Comparison of ENCODE assay signal across 7 cellular contexts in genomic region chr4:47933798-47934197, GRCh38. TPM values are rescaled to one million over a fixed set of nuclear protein-coding genes. Genes with fewer than 3 reads are reported as not detected.
DNase-seq lines count a peak whose midpoint lies in the region; ATAC-seq, FAIRE-seq and TF ChIP-seq lines count a peak whose summit lies in the region.

No MANE protein-coding gene starts in this region.

- H2AFZ ChIP-seq in GM23248, result no peak overlapping the region
- no peak overlapping the region for H2AFZ ChIP-seq in mammary epithelial cell (ENCODE audit: low read depth, low read length)

- dilution Hi-C loops in mammary epithelial cell (cut with HindIII; ENCODE audit: low sequenced_read_pairs), result no loop called here

- CTCF ChIA-PET in mammary epithelial cell (lab: Charles Lee; ENCODE audit: low non-redundant PET), result interaction anchor here (0.6 to 1.0 kb wide), 5 partner anchors 10 to 265 kb away, joined by 4 to 7 read pairs (median 6); no protein-coding TSS in a partner anchor

- H3K9ac ChIP-seq in GM23248 (no peak overlapping the region), mammary epithelial cell (ENCODE audit: insufficient read depth, low read length) (no peak overlapping the region)

- DNase-seq in GM23248, result peak; percentile 69
- DNase-seq in NCI-H2081 (lab: John Stamatoyannopoulos, UW), result peak; percentile 23 to 43
- DNase-seq in mammary epithelial cell, result peak; percentile 12
- DNase-seq in left lung, result no peak
- no peak for DNase-seq in activated CD4-positive, alpha-beta T cell treated with anti-CD3 and anti-CD28 coated beads, Interleukin-2, amount 50 U/mL, for 1 hour

- H3F3A ChIP-seq in GM23248 (ENCODE audit: insufficient read depth), result peaks cover 11% of the 10 kb centered on the region

- H3K36me3 ChIP-seq in GM23248 (ENCODE audit: low read depth) (no peaks in the 10 kb centered on the region), mammary epithelial cell (ENCODE audit: insufficient read depth, low read length) (no peaks in the 10 kb centered on the region), left lung (no peaks in the 10 kb centered on the region)

- H3K27me3 ChIP-seq in GM23248 (replicated peaks; ENCODE audit: insufficient read depth), result 0 out of 2 replicates have a peak, but pooled peaks cover 3% of the 10 kb centered on the region
- H3K27me3 ChIP-seq in mammary epithelial cell (ENCODE audit: insufficient read depth, low read length), result no peaks in the 10 kb centered on the region
- no peaks in the 10 kb centered on the region for H3K27me3 ChIP-seq in left lung

- H3K27ac ChIP-seq in GM23248, result no peak overlapping the region
- H3K27ac ChIP-seq in mammary epithelial cell (ENCODE audit: insufficient read depth, low read depth, low read length), result no peak overlapping the region
- H3K27ac ChIP-seq in left lung, result no peak overlapping the region

- WGBS in GM23248 (ENCODE audit: low coverage in 1 of 2, low lambda C conversion rate in 2 of 2, missing lambda C conversion rate in 2 of 2), 2 experiments, result 6 to 7% methylated on average over 4 of the region's 4 CpGs
- 0% methylated on average over 4 of the region's 4 CpGs for WGBS in mammary epithelial cell (ENCODE audit: low coverage, missing lambda C conversion rate)

- no peaks in the 10 kb centered on the region for H3K9me3 ChIP-seq in GM23248 (ENCODE audit: low read depth)
- H3K9me3 ChIP-seq in mammary epithelial cell (replicated peaks; ENCODE audit: insufficient read depth, low read length), result no peaks in the 10 kb centered on the region
- H3K9me3 ChIP-seq in left lung, result no peaks in the 10 kb centered on the region

- in situ Hi-C loops in GM23248 (cut with MboI) (loop anchor here (10.0 kb wide), 1 partner anchor 269 kb away; no protein-coding TSS in a partner anchor), mammary epithelial cell (cut with MboI; ENCODE audit: low sequenced_read_pairs in 2 of 2) (loop anchor here in 1 of 2 donors (25.0 kb wide), 1 partner anchor 246 kb away; no protein-coding TSS in a partner anchor)

- TF ChIP-seq CTCF in mammary epithelial cell (conservative IDR thresholded peaks at IDR 0.05 in 1 of 2, IDR thresholded peaks at IDR 0.05 in 1 of 2; ENCODE audit: extremely low read depth in 1 of 2, insufficient read depth in 1 of 2, low read depth in 1 of 2, low read length in 2 of 2) (peak; percentile 45 to 58), left lung (IDR thresholded peaks at IDR 0.05) (peak; percentile 48 to 65)

- H3K4me3 ChIP-seq in GM23248 (no peak overlapping the region), mammary epithelial cell (replicated peaks in 1 of 3; ENCODE audit: insufficient read depth in 1 of 3, low read depth in 2 of 3, low read length in 3 of 3) (no peak overlapping the region), left lung (no peak overlapping the region)

- peak; percentile 94 for FAIRE-seq in G401.6 (lab: Jason Lieb, UNC)

- H3K79me2 ChIP-seq in GM23248 (ENCODE audit: insufficient read depth), result no peaks in the 10 kb centered on the region
- no peaks in the 10 kb centered on the region for H3K79me2 ChIP-seq in mammary epithelial cell (ENCODE audit: insufficient read depth, low read length)

- no TSS peak for BruUV-seq in mammary epithelial cell (replicated peaks; lab: Mats Ljungman, UMichigan)

- ATAC-seq in left lung (peak; percentile 85), GM18870 (IDR thresholded peaks at IDR 0.05; ENCODE audit: unreplicated experiment) (no peak)

- H3K4me2 ChIP-seq in GM23248 (ENCODE audit: unreplicated experiment) (no peak overlapping the region), mammary epithelial cell (ENCODE audit: insufficient read depth, low read depth, low read length) (no peak overlapping the region)

- H4K20me1 ChIP-seq in GM23248 (ENCODE audit: insufficient read depth) (no peaks in the 10 kb centered on the region), mammary epithelial cell (ENCODE audit: insufficient read depth, low read length) (no peaks in the 10 kb centered on the region)

- H3K4me1 ChIP-seq in GM23248 (ENCODE audit: insufficient read depth) (peaks cover 9% of the 10 kb centered on the region), mammary epithelial cell (ENCODE audit: insufficient read depth, low read length) (peaks cover 8% of the 10 kb centered on the region), left lung (no peaks in the 10 kb centered on the region)

- H3K9me2 ChIP-seq in GM23248 (ENCODE audit: insufficient read depth), result no peaks in the 10 kb centered on the region

- intact Hi-C loops in mammary epithelial cell (cut with micrococcal nuclease) (loop anchor here (1.0 to 10.0 kb wide), 7 partner anchors 97 to 1089 kb away; no protein-coding TSS in a partner anchor), left lung (cut with DNase I) (loop anchor here in 1 of 2 donors (10.0 kb wide), 1 partner anchor 249 kb away; no protein-coding TSS in a partner anchor)

RNA-seq across cellular contexts. Expression of gene NFXL1, which starts 19.4 kb away (rescaled TPM):
- total RNA-seq in GM23248 (2014; rRNA removed; shearing (Covaris generic)), result 3.8 and 4.6 TPM in 2 replicates
- polyA plus RNA-seq in GM23248 (2016; fragmentation: Nextera tagmentation; extraction: Ambion mirVana), result 6.3 and 7.7 TPM in 2 replicates
- 10 to 100 TPM; 15.8 to 20.9 TPM for total RNA-seq in mammary epithelial cell
- polyA plus RNA-seq in mammary epithelial cell, result 12.1 TPM
- 52.7 TPM for polyA minus RNA-seq in mammary epithelial cell
- total RNA-seq in left lung, result 10 to 100 TPM; 10.1 to 19.0 TPM

Comparison
In these comparisons a context has a peak if more than half of its experiments do, and no peak if none do; other contexts are left out.
1. DNase-seq: peak in GM23248 (single experiment), NCI-H2081 (2 of 2) and mammary epithelial cell (single experiment); none in left lung (0 of 2) and activated CD4-positive, alpha-beta T cell treated with anti-CD3 and anti-CD28 coated beads, Interleukin-2, amount 50 U/mL, for 1 hour (single experiment).